In genomic region chr13:109569938-109570711, GRCh38 we compare ENCODE assay signal across 7 cellular contexts.
DNase-seq lines count a peak whose midpoint lies in the region; ATAC-seq lines count a peak whose summit lies in the region.

No MANE protein-coding gene starts in this region.

- H3K36me3 Mint-ChIP-seq in activated CD4-positive, alpha-beta memory T cell treated with anti-CD3 and anti-CD28 coated beads, Interleukin-2, amount 10 ng/mL, durations not matched to agents 7 days and 5 days (ENCODE audit: low read depth) = no peaks in the 10 kb centered on the region

- POLR2A ChIA-PET in activated CD4-positive, alpha-beta memory T cell treated with anti-CD3 and anti-CD28 coated beads, Interleukin-2, amount 10 ng/mL, durations not matched to agents 7 days and 5 days (lab: Charles Lee) = interaction anchor here (1.8 kb wide), 1 partner anchor 215 kb away, joined by 5 read pairs; no protein-coding TSS in a partner anchor

- no peaks in the 10 kb centered on the region for H3K9me3 Mint-ChIP-seq in activated CD4-positive, alpha-beta memory T cell treated with anti-CD3 and anti-CD28 coated beads, Interleukin-2, amount 10 ng/mL, durations not matched to agents 7 days and 5 days

- H3K4me3 Mint-ChIP-seq in activated CD4-positive, alpha-beta memory T cell treated with anti-CD3 and anti-CD28 coated beads, Interleukin-2, amount 10 ng/mL, durations not matched to agents 7 days and 5 days = peak overlapping the region; percentile 30

- H3K27ac Mint-ChIP-seq in activated CD4-positive, alpha-beta memory T cell treated with anti-CD3 and anti-CD28 coated beads, Interleukin-2, amount 10 ng/mL, durations not matched to agents 7 days and 5 days = peak overlapping the region; percentile 63

- no peaks in the 10 kb centered on the region for H3K27me3 Mint-ChIP-seq in activated CD4-positive, alpha-beta memory T cell treated with anti-CD3 and anti-CD28 coated beads, Interleukin-2, amount 10 ng/mL, durations not matched to agents 7 days and 5 days

- ATAC-seq in GM19395 (IDR thresholded peaks at IDR 0.05; ENCODE audit: unreplicated experiment) (peak; percentile 98), HG03064 (IDR thresholded peaks at IDR 0.05; ENCODE audit: low read depth, unreplicated experiment) (peak; percentile 99)

- CTCF ChIA-PET in activated CD4-positive, alpha-beta memory T cell treated with anti-CD3 and anti-CD28 coated beads, Interleukin-2, amount 10 ng/mL, durations not matched to agents 7 days and 5 days (lab: Charles Lee) = interaction anchor here (0.7 kb wide), 1 partner anchor 215 kb away, joined by 3 read pairs; no protein-coding TSS in a partner anchor

- DNase-seq in activated CD4-positive, alpha-beta memory T cell treated with anti-CD3 and anti-CD28 coated beads, Interleukin-2, amount 10 ng/mL, durations not matched to agents 7 days and 5 days = peak; percentile 72
- DNase-seq in stimulated activated CD8-positive, alpha-beta memory T cell treated with anti-CD3 and anti-CD28 coated beads, Interleukin-15, amount 100 ng/mL, for 1 hour (ENCODE audit: low read depth) = peak; percentile 1
- DNase-seq in NCI-H82 (lab: John Stamatoyannopoulos, UW) = no peak
- DNase-seq in midbrain (lab: John Stamatoyannopoulos, UW) = no peak
- no peak for DNase-seq in NCI-H1105 (lab: John Stamatoyannopoulos, UW)

- H3K4me1 Mint-ChIP-seq in activated CD4-positive, alpha-beta memory T cell treated with anti-CD3 and anti-CD28 coated beads, Interleukin-2, amount 10 ng/mL, durations not matched to agents 7 days and 5 days = peaks cover 13% of the 10 kb centered on the region

Comparison
In these comparisons a context has a peak if more than half of its experiments do, and no peak if none do; other contexts are left out.
1. DNase-seq: peak in activated CD4-positive, alpha-beta memory T cell treated with anti-CD3 and anti-CD28 coated beads, Interleukin-2, amount 10 ng/mL, durations not matched to agents 7 days and 5 days (single experiment) and stimulated activated CD8-positive, alpha-beta memory T cell treated with anti-CD3 and anti-CD28 coated beads, Interleukin-15, amount 100 ng/mL, for 1 hour (single experiment); none in NCI-H82 (single experiment), midbrain (single experiment) and NCI-H1105 (single experiment).